Comparison of ENCODE assay signal across 8 cellular contexts in genomic region chr20:53611449-53611894, GRCh38. TPM values are rescaled to one million over a fixed set of nuclear protein-coding genes. Genes with fewer than 3 reads are reported as not detected.
DNase-seq lines count a peak whose midpoint lies in the region; ATAC-seq, FAIRE-seq and TF ChIP-seq lines count a peak whose summit lies in the region.

No MANE protein-coding gene starts in this region.

- no peaks in the 10 kb centered on the region for H4K20me1 ChIP-seq in keratinocyte (ENCODE audit: control insufficient read depth, extremely low read depth, insufficient read depth, low read length)

- H3K36me3 ChIP-seq in keratinocyte (ENCODE audit: control insufficient read depth in 2 of 2, extremely low read depth in 1 of 2, insufficient read depth in 2 of 2, low read length in 2 of 2) = no peaks in the 10 kb centered on the region

- H3K27ac Mint-ChIP-seq in activated CD4-positive, alpha-beta T cell treated with anti-CD3 and anti-CD28 coated beads, Interleukin-2, amount 10 ng/mL, durations not matched to agents 7 days and 5 days = peak overlapping the region; percentile 60
- H3K27ac Mint-ChIP-seq in activated T-helper 17 cell treated with anti-CD3 and anti-CD28 coated beads, Interleukin-2, amount 50 U/mL, for 72 hours = no peak overlapping the region
- H3K27ac Mint-ChIP-seq in type B pancreatic cell = peak overlapping the region; percentile 29
- H3K27ac Mint-ChIP-seq in stimulated activated effector memory CD8-positive, alpha-beta T cell treated with anti-CD3 and anti-CD28 coated beads, Interleukin-12 subunit alpha, Interleukin-12 subunit beta, amount 100 ng/mL, for 72 hours = no peak overlapping the region

- H3K27ac ChIP-seq in keratinocyte (ENCODE audit: control insufficient read depth, insufficient read depth, low read length) = peak overlapping the region; percentile 78

- H3K4me3 Mint-ChIP-seq in activated CD4-positive, alpha-beta T cell treated with anti-CD3 and anti-CD28 coated beads, Interleukin-2, amount 10 ng/mL, durations not matched to agents 7 days and 5 days = no peak overlapping the region
- peak overlapping the region; percentile 17 for H3K4me3 Mint-ChIP-seq in activated T-helper 17 cell treated with anti-CD3 and anti-CD28 coated beads, Interleukin-2, amount 50 U/mL, for 72 hours
- no peak overlapping the region for H3K4me3 Mint-ChIP-seq in type B pancreatic cell
- H3K4me3 Mint-ChIP-seq in stimulated activated effector memory CD8-positive, alpha-beta T cell treated with anti-CD3 and anti-CD28 coated beads, Interleukin-12 subunit alpha, Interleukin-12 subunit beta, amount 100 ng/mL, for 72 hours = no peak overlapping the region

- CTCF ChIA-PET in activated CD4-positive, alpha-beta T cell treated with anti-CD3 and anti-CD28 coated beads, Interleukin-2, amount 10 ng/mL, durations not matched to agents 7 days and 5 days (lab: Charles Lee) = interaction anchor here (0.9 to 2.7 kb wide), 4 partner anchors 9 to 45 kb away, joined by 3 to 7 read pairs (median 3); no protein-coding TSS in a partner anchor
- CTCF ChIA-PET in GM10248 (lab: Yijun Ruan, JAX) = interaction anchor here (1.4 to 5.1 kb wide), 3 partner anchors 10 to 259 kb away, joined by 4 to 30 read pairs (median 7); partner anchors contain the start of gene ZNF217

- FAIRE-seq in keratinocyte (lab: Jason Lieb, UNC) = peak; percentile 86

- peaks cover 45% of the 10 kb centered on the region for H3K4me1 Mint-ChIP-seq in activated CD4-positive, alpha-beta T cell treated with anti-CD3 and anti-CD28 coated beads, Interleukin-2, amount 10 ng/mL, durations not matched to agents 7 days and 5 days
- peaks cover 9% of the 10 kb centered on the region for H3K4me1 Mint-ChIP-seq in activated T-helper 17 cell treated with anti-CD3 and anti-CD28 coated beads, Interleukin-2, amount 50 U/mL, for 72 hours
- H3K4me1 Mint-ChIP-seq in type B pancreatic cell (ENCODE audit: unreplicated experiment) = peaks cover 16% of the 10 kb centered on the region
- peaks cover 10% of the 10 kb centered on the region for H3K4me1 Mint-ChIP-seq in stimulated activated effector memory CD8-positive, alpha-beta T cell treated with anti-CD3 and anti-CD28 coated beads, Interleukin-12 subunit alpha, Interleukin-12 subunit beta, amount 100 ng/mL, for 72 hours

- no peaks in the 10 kb centered on the region for H3K27me3 Mint-ChIP-seq in activated CD4-positive, alpha-beta T cell treated with anti-CD3 and anti-CD28 coated beads, Interleukin-2, amount 10 ng/mL, durations not matched to agents 7 days and 5 days
- no peaks in the 10 kb centered on the region for H3K27me3 Mint-ChIP-seq in activated T-helper 17 cell treated with anti-CD3 and anti-CD28 coated beads, Interleukin-2, amount 50 U/mL, for 72 hours
- no peaks in the 10 kb centered on the region for H3K27me3 Mint-ChIP-seq in type B pancreatic cell

- peak overlapping the region in 1 of 3 experiments; percentile 8 for H3K4me3 ChIP-seq in keratinocyte (ENCODE audit: control insufficient read depth in 2 of 3, extremely low read depth in 1 of 3, insufficient read depth in 2 of 3, low read depth in 1 of 3, low read length in 3 of 3)

- H3K9me1 ChIP-seq in keratinocyte (ENCODE audit: control insufficient read depth, extremely low read depth, insufficient read depth, low read length) = no peaks in the 10 kb centered on the region

- peaks cover 10% of the 10 kb centered on the region for H3K4me1 ChIP-seq in keratinocyte (ENCODE audit: control insufficient read depth, extremely low read depth, insufficient read depth, low read length)

- no peak for DNase-seq in activated CD4-positive, alpha-beta T cell treated with anti-CD3 and anti-CD28 coated beads, Interleukin-2, amount 10 ng/mL, durations not matched to agents 7 days and 5 days
- DNase-seq in activated CD4-positive, alpha-beta T cell treated with anti-CD3 and anti-CD28 coated beads, Interleukin-2, amount 50 U/mL, for 48 hours = no peak
- DNase-seq in HS-5 (ENCODE audit: low read depth) = peak; percentile 100
- DNase-seq in keratinocyte (ENCODE audit: low read depth, low spot score) = peak; percentile 73
- no peak for DNase-seq in type B pancreatic cell (ENCODE audit: extremely low spot score, unreplicated experiment)
- DNase-seq in stimulated activated effector memory CD8-positive, alpha-beta T cell treated with anti-CD3 and anti-CD28 coated beads, Interleukin-12 subunit alpha, Interleukin-12 subunit beta, amount 100 ng/mL, for 72 hours (ENCODE audit: low spot score in 2 of 2) = no peak
- DNase-seq in GM10248 (ENCODE audit: extremely low spot score) = no peak

- H3K36me3 Mint-ChIP-seq in activated CD4-positive, alpha-beta T cell treated with anti-CD3 and anti-CD28 coated beads, Interleukin-2, amount 10 ng/mL, durations not matched to agents 7 days and 5 days (ENCODE audit: low read depth) = peaks cover 15% of the 10 kb centered on the region
- H3K36me3 Mint-ChIP-seq in activated T-helper 17 cell treated with anti-CD3 and anti-CD28 coated beads, Interleukin-2, amount 50 U/mL, for 72 hours (ENCODE audit: low read depth) = no peaks in the 10 kb centered on the region
- H3K36me3 Mint-ChIP-seq in type B pancreatic cell = no peaks in the 10 kb centered on the region
- H3K36me3 Mint-ChIP-seq in stimulated activated effector memory CD8-positive, alpha-beta T cell treated with anti-CD3 and anti-CD28 coated beads, Interleukin-12 subunit alpha, Interleukin-12 subunit beta, amount 100 ng/mL, for 72 hours = peaks cover 19% of the 10 kb centered on the region

- H3K27me3 ChIP-seq in keratinocyte (ENCODE audit: control insufficient read depth, extremely low read depth, insufficient read depth, low read length) = no peaks in the 10 kb centered on the region

- H3K9me3 Mint-ChIP-seq in activated CD4-positive, alpha-beta T cell treated with anti-CD3 and anti-CD28 coated beads, Interleukin-2, amount 10 ng/mL, durations not matched to agents 7 days and 5 days = no peaks in the 10 kb centered on the region
- H3K9me3 Mint-ChIP-seq in activated T-helper 17 cell treated with anti-CD3 and anti-CD28 coated beads, Interleukin-2, amount 50 U/mL, for 72 hours = no peaks in the 10 kb centered on the region
- H3K9me3 Mint-ChIP-seq in type B pancreatic cell = no peaks in the 10 kb centered on the region
- no peaks in the 10 kb centered on the region for H3K9me3 Mint-ChIP-seq in stimulated activated effector memory CD8-positive, alpha-beta T cell treated with anti-CD3 and anti-CD28 coated beads, Interleukin-12 subunit alpha, Interleukin-12 subunit beta, amount 100 ng/mL, for 72 hours

- no peak for ATAC-seq in activated T-helper 17 cell treated with anti-CD3 and anti-CD28 coated beads, Interleukin-2, amount 50 U/mL, for 72 hours (replicated peaks)
- no peak for ATAC-seq in stimulated activated effector memory CD8-positive, alpha-beta T cell treated with anti-CD3 and anti-CD28 coated beads, Interleukin-12 subunit alpha, Interleukin-12 subunit beta, amount 100 ng/mL, for 72 hours

- TF ChIP-seq CTCF in keratinocyte (optimal IDR thresholded peaks at IDR 0.05 in 1 of 3, IDR thresholded peaks at IDR 0.05 in 1 of 3, conservative IDR thresholded peaks at IDR 0.05 in 1 of 3; ENCODE audit: extremely low read depth in 1 of 3, insufficient read depth in 2 of 3, low read length in 3 of 3) (no peak), type B pancreatic cell (conservative IDR thresholded peaks at IDR 0.05) (no peak), GM10248 (IDR thresholded peaks at IDR 0.05; ENCODE audit: control extremely low read depth, extremely low read depth, low read depth, missing control alignments) (no peak)

- peak overlapping the region; percentile 66 for H2AFZ ChIP-seq in keratinocyte (ENCODE audit: control insufficient read depth, low read length)

- dilution Hi-C loops in keratinocyte (cut with MboI; ENCODE audit: extremely low pct_ligation_motif_present, low sequenced_read_pairs) = no loop called here

- H3K9ac ChIP-seq in keratinocyte (ENCODE audit: control insufficient read depth, extremely low read depth, insufficient read depth, low read length) = peak overlapping the region; percentile 59

- no peaks in the 10 kb centered on the region for H3K79me2 ChIP-seq in keratinocyte (ENCODE audit: control insufficient read depth, insufficient read depth, low read length)

- H3K4me2 ChIP-seq in keratinocyte (ENCODE audit: control insufficient read depth, extremely low read depth, insufficient read depth, low read depth, low read length) = peak overlapping the region; percentile 82

- POLR2A ChIA-PET in activated CD4-positive, alpha-beta T cell treated with anti-CD3 and anti-CD28 coated beads, Interleukin-2, amount 10 ng/mL, durations not matched to agents 7 days and 5 days (lab: Charles Lee) = no interaction called here
- POLR2A ChIA-PET in GM10248 (lab: Yijun Ruan, JAX) = interaction anchor here (0.8 to 1.1 kb wide), 2 partner anchors 11 to 295 kb away, joined by 3 read pairs; no protein-coding TSS in a partner anchor

- H3K9me3 ChIP-seq in keratinocyte (ENCODE audit: control insufficient read depth, low read depth, low read length) = no peaks in the 10 kb centered on the region

RNA-seq across cellular contexts. Expression of gene ZNF217, which starts 17.8 kb away (rescaled TPM):
- total RNA-seq in activated CD4-positive, alpha-beta T cell treated with anti-CD3 and anti-CD28 coated beads, Interleukin-2, amount 10 ng/mL, durations not matched to agents 7 days and 5 days = 10 to 100 TPM; 97.5 to 99.7 TPM
- total RNA-seq in activated T-helper 17 cell treated with anti-CD3 and anti-CD28 coated beads, Interleukin-2, amount 50 U/mL, for 72 hours = 10 to 100 TPM; 52.7 to 54.2 TPM
- polyA plus RNA-seq in keratinocyte = 16.9 to 19.1 TPM (median 17.3 TPM) in 3 replicates
- 13.1 TPM for polyA plus RNA-seq in keratinocyte (2011; ENCODE audit: low read depth)
- polyA plus RNA-seq in keratinocyte (2011; cell fraction: cytosol; rRNA removed) = 7.4 and 10.7 TPM in 2 replicates
- 25.3 and 32.5 TPM in 2 replicates for polyA plus RNA-seq in keratinocyte (2011; cell fraction: nucleus; rRNA removed)
- polyA plus RNA-seq in keratinocyte (2012; ENCODE audit: low replicate concordance) = 23.6 and 26.4 TPM in 2 replicates
- polyA minus RNA-seq in keratinocyte = 33.8 to 58.6 TPM (median 48.4 TPM) in 3 replicates
- 14.0 TPM for polyA minus RNA-seq in keratinocyte (2011; cell fraction: cytosol; rRNA and poly(A)+ RNA removed)
- polyA minus RNA-seq in keratinocyte (2011; cell fraction: nucleus; rRNA and poly(A)+ RNA removed) = 53.1 and 94.6 TPM in 2 replicates
- 32.8 and 78.1 TPM in 2 replicates for total RNA-seq in type B pancreatic cell (ENCODE audit: low replicate concordance)

Comparison
In these comparisons a context has a peak if more than half of its experiments do, and no peak if none do; other contexts are left out.
1. DNase-seq: peak in HS-5 (single experiment) and keratinocyte (single experiment); none in activated CD4-positive, alpha-beta T cell treated with anti-CD3 and anti-CD28 coated beads, Interleukin-2, amount 10 ng/mL, durations not matched to agents 7 days and 5 days (single experiment), activated CD4-positive, alpha-beta T cell treated with anti-CD3 and anti-CD28 coated beads, Interleukin-2, amount 50 U/mL, for 48 hours (0 of 2), type B pancreatic cell (single experiment), stimulated activated effector memory CD8-positive, alpha-beta T cell treated with anti-CD3 and anti-CD28 coated beads, Interleukin-12 subunit alpha, Interleukin-12 subunit beta, amount 100 ng/mL, for 72 hours (0 of 2) and GM10248 (single experiment).
2. H3K27ac Mint-ChIP-seq: peak in activated CD4-positive, alpha-beta T cell treated with anti-CD3 and anti-CD28 coated beads, Interleukin-2, amount 10 ng/mL, durations not matched to agents 7 days and 5 days (single experiment) and type B pancreatic cell (single experiment); none in activated T-helper 17 cell treated with anti-CD3 and anti-CD28 coated beads, Interleukin-2, amount 50 U/mL, for 72 hours (single experiment) and stimulated activated effector memory CD8-positive, alpha-beta T cell treated with anti-CD3 and anti-CD28 coated beads, Interleukin-12 subunit alpha, Interleukin-12 subunit beta, amount 100 ng/mL, for 72 hours (single experiment).